In the genomic region with DNA sequence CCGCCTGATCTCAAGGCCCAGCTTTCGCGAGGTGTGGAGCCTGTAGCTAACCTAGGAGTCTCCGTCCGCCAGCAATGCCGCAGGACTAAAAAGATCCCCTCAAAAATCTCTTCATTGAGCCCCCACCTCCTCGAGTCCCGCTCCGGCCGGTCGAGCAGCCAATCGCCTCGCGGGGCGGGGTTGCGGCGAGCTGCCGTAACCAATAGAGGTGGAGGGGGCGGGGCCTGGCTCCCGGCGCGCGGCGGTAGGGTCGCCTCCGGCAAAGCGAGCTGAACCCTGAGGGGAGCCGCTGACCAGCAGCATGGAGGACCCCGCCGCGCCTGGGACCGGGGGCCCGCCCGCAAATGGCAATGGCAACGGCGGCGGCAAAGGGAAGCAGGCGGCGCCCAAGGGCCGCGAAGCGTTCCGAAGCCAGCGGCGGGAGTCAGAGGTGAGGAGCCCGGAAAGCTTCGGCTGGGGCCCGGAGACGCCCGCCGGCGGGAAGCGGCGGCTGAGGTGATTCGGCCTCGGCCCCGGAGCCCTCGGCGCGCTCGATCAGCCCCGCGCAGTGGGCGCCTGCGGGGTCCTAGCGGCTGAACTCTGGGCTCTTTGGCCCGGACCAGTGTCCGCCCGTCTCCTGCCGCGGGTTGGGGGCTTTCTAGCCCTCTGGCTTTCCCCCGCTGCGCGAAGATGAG, we compare ENCODE assay signal across 8 cellular contexts. TPM values are rescaled to one million over a fixed set of nuclear protein-coding genes. Genes with fewer than 3 reads are reported as not detected.
DNase-seq lines count a peak whose midpoint lies in the region; ATAC-seq and TF ChIP-seq lines count a peak whose summit lies in the region.

A gene with protein sequence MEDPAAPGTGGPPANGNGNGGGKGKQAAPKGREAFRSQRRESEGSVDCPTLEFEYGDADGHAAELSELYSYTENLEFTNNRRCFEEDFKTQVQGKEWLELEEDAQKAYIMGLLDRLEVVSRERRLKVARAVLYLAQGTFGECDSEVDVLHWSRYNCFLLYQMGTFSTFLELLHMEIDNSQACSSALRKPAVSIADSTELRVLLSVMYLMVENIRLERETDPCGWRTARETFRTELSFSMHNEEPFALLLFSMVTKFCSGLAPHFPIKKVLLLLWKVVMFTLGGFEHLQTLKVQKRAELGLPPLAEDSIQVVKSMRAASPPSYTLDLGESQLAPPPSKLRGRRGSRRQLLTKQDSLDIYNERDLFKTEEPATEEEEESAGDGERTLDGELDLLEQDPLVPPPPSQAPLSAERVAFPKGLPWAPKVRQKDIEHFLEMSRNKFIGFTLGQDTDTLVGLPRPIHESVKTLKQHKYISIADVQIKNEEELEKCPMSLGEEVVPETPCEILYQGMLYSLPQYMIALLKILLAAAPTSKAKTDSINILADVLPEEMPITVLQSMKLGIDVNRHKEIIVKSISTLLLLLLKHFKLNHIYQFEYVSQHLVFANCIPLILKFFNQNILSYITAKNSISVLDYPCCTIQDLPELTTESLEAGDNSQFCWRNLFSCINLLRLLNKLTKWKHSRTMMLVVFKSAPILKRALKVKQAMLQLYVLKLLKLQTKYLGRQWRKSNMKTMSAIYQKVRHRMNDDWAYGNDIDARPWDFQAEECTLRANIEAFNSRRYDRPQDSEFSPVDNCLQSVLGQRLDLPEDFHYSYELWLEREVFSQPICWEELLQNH (plus strand): TSS at position 261 of the 674 bp plus-strand sequence. CDS start 41 bp downstream, at position 302.

- H3K9me3 Mint-ChIP-seq in glutamatergic neuron (ENCODE audit: unreplicated experiment): peaks cover 6% of the 10 kb centered on the region

- no peaks in the 10 kb centered on the region for H3K36me3 Mint-ChIP-seq in glutamatergic neuron (ENCODE audit: unreplicated experiment)

- H3K4me1 ChIP-seq in ovary (ENCODE audit: insufficient read depth) (no peaks in the 10 kb centered on the region), thymus (ENCODE audit: control insufficient read depth, insufficient read depth, low read length) (peaks cover 7% of the 10 kb centered on the region)

- intact Hi-C loops in ovary (cut with DNase I): no loop called here

- ATAC-seq in HG02623 (IDR thresholded peaks at IDR 0.05; ENCODE audit: unreplicated experiment): peak; percentile 97
- peak; percentile 96 for ATAC-seq in SK-N-SH treated with all-trans-retinoic acid at 6 μM for 48 hours

- H3K4me3 ChIP-seq in GM12864 (ENCODE audit: low read depth, low read length) (peak within 1 kb of the TSS; percentile 74), ovary (peak within 1 kb of the TSS; percentile 60), thymus (ENCODE audit: low read length) (peak within 1 kb of the TSS; percentile 62)

- TF ChIP-seq EP300 in ovary (IDR thresholded peaks at IDR 0.05): no peak

- H3K27ac ChIP-seq in ovary: peak within 1 kb of the TSS; percentile 11 to 49
- no peak within 1 kb of the TSS for H3K27ac ChIP-seq in thymus (ENCODE audit: low read depth)

- no peak for TF ChIP-seq POLR2A in ovary (IDR thresholded peaks at IDR 0.05)

- peak within 1 kb of the TSS; percentile 98 for H3K4me3 Mint-ChIP-seq in glutamatergic neuron (ENCODE audit: unreplicated experiment)

- peak within 1 kb of the TSS; percentile 64 for H3K27ac Mint-ChIP-seq in glutamatergic neuron (ENCODE audit: unreplicated experiment)

- no peaks in the 10 kb centered on the region for H3K27me3 ChIP-seq in ovary
- H3K27me3 ChIP-seq in thymus (ENCODE audit: control insufficient read depth, insufficient read depth): peaks cover 13% of the 10 kb centered on the region

- H3K9me3 ChIP-seq in ovary: no peaks in the 10 kb centered on the region
- H3K9me3 ChIP-seq in thymus (ENCODE audit: control insufficient read depth): no peaks in the 10 kb centered on the region

- H3K36me3 ChIP-seq in ovary (no peaks in the 10 kb centered on the region), thymus (ENCODE audit: control insufficient read depth, insufficient read depth) (no peaks in the 10 kb centered on the region)

- TF ChIP-seq CTCF in GM12864 (IDR thresholded peaks at IDR 0.05; ENCODE audit: low read depth, low read length, missing control alignments) (no peak), glutamatergic neuron (IDR thresholded peaks at IDR 0.05; ENCODE audit: partially characterized antibody, unreplicated experiment) (no peak), ovary (IDR thresholded peaks at IDR 0.05) (no peak)

- WGBS in ovary, 3 donors: 0% methylated on average over 62 to 74 of the region's 74 CpGs
- WGBS in thymus: under 1% methylated on average over 74 of the region's 74 CpGs

- peaks cover 12% of the 10 kb centered on the region for H3K4me1 Mint-ChIP-seq in glutamatergic neuron (ENCODE audit: low read depth, unreplicated experiment)

- peaks cover 5% of the 10 kb centered on the region for H3K27me3 Mint-ChIP-seq in glutamatergic neuron (ENCODE audit: unreplicated experiment)

- DNase-seq in GM12864 (ENCODE audit: low read depth) (peak; percentile 36), NCI-H1092 (lab: John Stamatoyannopoulos, UW) (peak; percentile 91), glutamatergic neuron (peak; percentile 99), ovary (peak; percentile 87 to 95 (median 91))
- peak; percentile 95 for DNase-seq in activated naive CD4-positive, alpha-beta T cell treated with anti-CD3 and anti-CD28 coated beads, Interleukin-2, amount 50 U/mL, for 16 hours

TF ChIP-seq in SK-N-SH treated with all-trans-retinoic acid at 6 μM for 48 hours, 23 proteins besides CTCF, POLR2A, EP300 and RAD21:
- TF ChIP-seq TOX (CRISPR knock-in tag; IDR thresholded peaks at IDR 0.05; ENCODE audit: borderline replicate concordance) (no peak), BACH2 (CRISPR knock-in tag; IDR thresholded peaks at IDR 0.05; ENCODE audit: borderline replicate concordance) (no peak), ZFP3 (CRISPR knock-in tag; IDR thresholded peaks at IDR 0.05) (peak; percentile 71; the same call in 1 of the 2 replicates), CSDC2 (CRISPR knock-in tag; IDR thresholded peaks at IDR 0.05) (no peak), ZC3H10 (CRISPR knock-in tag; IDR thresholded peaks at IDR 0.05) (no peak)
- TF ChIP-seq, protein P1, sequence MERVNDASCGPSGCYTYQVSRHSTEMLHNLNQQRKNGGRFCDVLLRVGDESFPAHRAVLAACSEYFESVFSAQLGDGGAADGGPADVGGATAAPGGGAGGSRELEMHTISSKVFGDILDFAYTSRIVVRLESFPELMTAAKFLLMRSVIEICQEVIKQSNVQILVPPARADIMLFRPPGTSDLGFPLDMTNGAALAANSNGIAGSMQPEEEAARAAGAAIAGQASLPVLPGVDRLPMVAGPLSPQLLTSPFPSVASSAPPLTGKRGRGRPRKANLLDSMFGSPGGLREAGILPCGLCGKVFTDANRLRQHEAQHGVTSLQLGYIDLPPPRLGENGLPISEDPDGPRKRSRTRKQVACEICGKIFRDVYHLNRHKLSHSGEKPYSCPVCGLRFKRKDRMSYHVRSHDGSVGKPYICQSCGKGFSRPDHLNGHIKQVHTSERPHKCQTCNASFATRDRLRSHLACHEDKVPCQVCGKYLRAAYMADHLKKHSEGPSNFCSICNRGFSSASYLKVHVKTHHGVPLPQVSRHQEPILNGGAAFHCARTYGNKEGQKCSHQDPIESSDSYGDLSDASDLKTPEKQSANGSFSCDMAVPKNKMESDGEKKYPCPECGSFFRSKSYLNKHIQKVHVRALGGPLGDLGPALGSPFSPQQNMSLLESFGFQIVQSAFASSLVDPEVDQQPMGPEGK (CRISPR knock-in tag; IDR thresholded peaks at IDR 0.05; ENCODE audit: borderline replicate concordance): peak; percentile 80; the same call in 1 of the 2 replicates
- TF ChIP-seq, protein P2, sequence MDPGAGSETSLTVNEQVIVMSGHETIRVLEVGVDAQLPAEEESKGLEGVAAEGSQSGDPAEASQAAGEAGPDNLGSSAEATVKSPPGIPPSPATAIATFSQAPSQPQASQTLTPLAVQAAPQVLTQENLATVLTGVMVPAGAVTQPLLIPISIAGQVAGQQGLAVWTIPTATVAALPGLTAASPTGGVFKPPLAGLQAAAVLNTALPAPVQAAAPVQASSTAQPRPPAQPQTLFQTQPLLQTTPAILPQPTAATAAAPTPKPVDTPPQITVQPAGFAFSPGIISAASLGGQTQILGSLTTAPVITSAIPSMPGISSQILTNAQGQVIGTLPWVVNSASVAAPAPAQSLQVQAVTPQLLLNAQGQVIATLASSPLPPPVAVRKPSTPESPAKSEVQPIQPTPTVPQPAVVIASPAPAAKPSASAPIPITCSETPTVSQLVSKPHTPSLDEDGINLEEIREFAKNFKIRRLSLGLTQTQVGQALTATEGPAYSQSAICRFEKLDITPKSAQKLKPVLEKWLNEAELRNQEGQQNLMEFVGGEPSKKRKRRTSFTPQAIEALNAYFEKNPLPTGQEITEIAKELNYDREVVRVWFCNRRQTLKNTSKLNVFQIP (CRISPR knock-in tag; IDR thresholded peaks at IDR 0.05; ENCODE audit: borderline replicate concordance, low read depth): no peak

RNA-seq across cellular contexts. Expression of the gene that starts here (rescaled TPM):
- total RNA-seq in glutamatergic neuron (ENCODE audit: unreplicated experiment) (3.3 TPM), ovary (1 to 10 TPM in 3 of 7 donors, under 1 TPM in 4; 0.12 to 1.6 (median 0.92) TPM)
- polyA plus RNA-seq in ovary (1 to 10 TPM in 1 of 2 donors, under 1 TPM in 1; 0.92 to 1.0 TPM), thymus (1.4 TPM)

Comparison
In these comparisons a context has a peak if more than half of its experiments do, and no peak if none do; other contexts are left out.
1. DNase-seq: peak in every context shown above with its lines; median percentile 99 in glutamatergic neuron; 95 in activated naive CD4-positive, alpha-beta T cell treated with anti-CD3 and anti-CD28 coated beads, Interleukin-2, amount 50 U/mL, for 16 hours; 91 in NCI-H1092; 91 in ovary; 36 in GM12864.